1 cellular context compared by ENCODE assay signal in the genomic region with DNA sequence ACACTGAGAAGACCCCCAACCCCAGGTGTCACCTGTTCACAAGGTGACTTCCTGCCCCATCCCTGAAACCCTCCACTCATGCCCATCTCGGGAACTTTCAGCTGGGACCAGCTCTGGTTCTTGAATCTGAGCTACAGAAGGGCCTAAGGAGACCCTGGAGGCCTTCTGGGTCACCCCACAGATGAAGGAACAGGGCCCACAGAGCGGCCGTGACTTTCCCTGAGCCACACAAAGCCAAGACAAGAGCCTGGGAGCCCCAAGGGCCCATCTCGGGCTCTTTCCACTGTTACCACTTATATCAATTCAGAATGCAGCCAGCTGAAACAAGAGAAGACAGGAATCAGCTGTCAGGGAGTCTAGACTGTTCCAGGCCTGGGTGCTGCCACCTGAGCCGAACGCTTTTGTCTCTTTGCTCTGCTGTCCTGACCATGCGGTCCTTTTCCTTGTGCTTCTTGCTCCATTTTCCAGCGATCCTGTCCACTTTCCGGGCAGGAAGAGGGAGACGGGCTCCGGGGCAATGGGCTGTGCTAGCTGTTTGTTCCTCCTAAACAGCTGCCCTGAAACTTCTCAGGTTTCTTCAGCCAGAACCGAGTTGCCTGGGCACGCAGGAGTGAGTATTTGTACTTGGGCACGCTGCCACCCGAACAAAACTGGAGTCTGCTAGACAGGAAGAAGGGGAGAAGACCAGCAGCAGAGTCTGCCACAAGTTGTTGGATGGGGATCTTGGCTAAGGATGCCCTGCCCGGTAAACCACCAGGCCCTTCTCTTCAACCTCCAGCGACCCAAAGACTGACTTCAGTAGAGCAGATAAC.
TF ChIP-seq lines count a peak whose summit lies in the region.

No MANE protein-coding gene starts in this region.

TF ChIP-seq in HepG2, 621 proteins besides CTCF, POLR2A, EP300 and RAD21:
- TF ChIP-seq ZNF160 (CRISPR knock-in tag; IDR thresholded peaks at IDR 0.05) = no peak
- TF ChIP-seq ZNF282 (IDR thresholded peaks at IDR 0.05; ENCODE audit: partially characterized antibody) = no peak
- no peak for TF ChIP-seq ZFP36L1 (CRISPR knock-in tag; IDR thresholded peaks at IDR 0.05)
- TF ChIP-seq, protein P1, sequence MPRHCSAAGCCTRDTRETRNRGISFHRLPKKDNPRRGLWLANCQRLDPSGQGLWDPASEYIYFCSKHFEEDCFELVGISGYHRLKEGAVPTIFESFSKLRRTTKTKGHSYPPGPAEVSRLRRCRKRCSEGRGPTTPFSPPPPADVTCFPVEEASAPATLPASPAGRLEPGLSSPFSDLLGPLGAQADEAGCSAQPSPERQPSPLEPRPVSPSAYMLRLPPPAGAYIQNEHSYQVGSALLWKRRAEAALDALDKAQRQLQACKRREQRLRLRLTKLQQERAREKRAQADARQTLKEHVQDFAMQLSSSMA (CRISPR knock-in tag; IDR thresholded peaks at IDR 0.05) = no peak
- TF ChIP-seq RAD51 (IDR thresholded peaks at IDR 0.05; ENCODE audit: borderline replicate concordance) = no peak
- no peak for TF ChIP-seq KLF9 (CRISPR knock-in tag; IDR thresholded peaks at IDR 0.05; ENCODE audit: low read depth)
- TF ChIP-seq, protein P2, sequence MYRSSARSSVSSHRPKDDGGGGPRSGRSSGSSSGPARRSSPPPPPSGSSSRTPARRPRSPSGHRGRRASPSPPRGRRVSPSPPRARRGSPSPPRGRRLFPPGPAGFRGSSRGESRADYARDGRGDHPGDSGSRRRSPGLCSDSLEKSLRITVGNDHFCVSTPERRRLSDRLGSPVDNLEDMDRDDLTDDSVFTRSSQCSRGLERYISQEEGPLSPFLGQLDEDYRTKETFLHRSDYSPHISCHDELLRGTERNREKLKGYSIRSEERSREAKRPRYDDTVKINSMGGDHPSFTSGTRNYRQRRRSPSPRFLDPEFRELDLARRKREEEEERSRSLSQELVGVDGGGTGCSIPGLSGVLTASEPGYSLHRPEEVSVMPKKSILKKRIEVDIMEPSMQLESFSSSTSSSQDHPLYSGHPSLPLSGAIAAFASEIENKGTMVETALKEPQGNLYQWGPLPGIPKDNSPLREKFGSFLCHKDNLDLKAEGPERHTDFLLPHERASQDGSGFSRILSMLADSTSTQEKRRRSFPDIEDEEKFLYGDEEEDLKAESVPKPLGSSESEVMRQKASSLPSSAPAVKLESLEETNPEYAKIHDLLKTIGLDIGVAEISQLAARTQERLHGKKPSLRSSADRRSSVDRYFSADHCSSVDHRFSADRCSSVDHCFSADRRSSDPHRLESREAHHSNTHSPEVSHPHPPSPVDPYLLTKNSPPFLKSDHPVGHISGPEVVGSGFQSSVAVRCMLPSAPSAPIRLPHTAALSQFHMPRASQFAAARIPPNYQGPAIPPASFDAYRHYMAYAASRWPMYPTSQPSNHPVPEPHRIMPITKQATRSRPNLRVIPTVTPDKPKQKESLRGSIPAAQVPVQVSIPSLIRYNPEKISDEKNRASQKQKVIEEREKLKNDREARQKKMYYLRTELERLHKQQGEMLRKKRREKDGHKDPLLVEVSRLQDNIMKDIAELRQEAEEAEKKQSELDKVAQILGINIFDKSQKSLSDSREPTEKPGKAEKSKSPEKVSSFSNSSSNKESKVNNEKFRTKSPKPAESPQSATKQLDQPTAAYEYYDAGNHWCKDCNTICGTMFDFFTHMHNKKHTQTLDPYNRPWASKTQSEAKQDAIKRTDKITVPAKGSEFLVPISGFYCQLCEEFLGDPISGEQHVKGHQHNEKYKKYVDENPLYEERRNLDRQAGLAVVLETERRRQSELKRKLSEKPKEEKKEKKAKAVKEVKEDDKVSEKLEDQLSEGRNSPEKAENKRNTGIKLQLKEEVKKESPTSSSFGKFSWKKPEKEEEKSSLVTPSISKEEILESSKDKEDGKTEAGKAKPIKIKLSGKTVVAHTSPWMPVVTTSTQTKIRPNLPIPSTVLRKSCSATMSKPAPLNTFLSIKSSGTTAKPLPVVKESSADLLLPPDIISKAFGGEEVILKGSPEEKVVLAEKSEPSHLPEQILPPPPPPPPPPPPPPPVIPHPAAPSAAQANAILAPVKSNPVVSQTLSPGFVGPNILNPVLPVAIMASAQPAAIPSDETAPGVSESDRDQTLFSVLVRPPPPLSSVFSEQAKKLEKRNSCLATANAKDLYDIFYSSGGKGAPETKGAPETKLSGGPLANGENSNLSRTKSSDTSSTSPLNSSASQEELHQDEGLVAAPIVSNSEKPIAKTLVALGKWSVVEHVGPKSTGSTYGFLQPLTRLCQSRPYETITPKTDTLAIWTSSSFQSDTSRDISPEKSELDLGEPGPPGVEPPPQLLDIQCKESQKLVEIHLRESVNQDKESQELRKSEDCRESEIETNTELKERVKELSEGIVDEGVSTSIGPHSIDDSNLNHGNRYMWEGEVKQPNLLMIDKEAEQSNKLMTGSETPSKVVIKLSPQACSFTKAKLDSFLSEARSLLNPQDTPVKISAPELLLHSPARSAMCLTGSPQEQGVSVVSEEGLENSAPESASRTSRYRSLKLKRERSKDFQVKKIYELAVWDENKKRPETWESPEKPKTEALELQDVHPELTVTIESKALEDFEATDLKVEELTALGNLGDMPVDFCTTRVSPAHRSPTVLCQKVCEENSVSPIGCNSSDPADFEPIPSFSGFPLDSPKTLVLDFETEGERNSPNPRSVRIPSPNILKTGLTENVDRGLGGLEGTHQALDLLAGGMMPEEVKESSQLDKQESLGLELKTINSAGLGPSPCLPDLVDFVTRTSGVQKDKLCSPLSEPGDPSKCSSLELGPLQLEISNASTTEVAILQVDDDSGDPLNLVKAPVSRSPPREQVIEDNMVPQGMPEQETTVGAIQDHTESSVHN (CRISPR knock-in tag; IDR thresholded peaks at IDR 0.05) = no peak
